ENCODE assay signal across 33 cellular contexts in genomic region chr4:189198624-189199023, GRCh38.
"Had no signal": no experiment of that assay in that cellular context is flagged by ENCODE, and none has a peak within 500 bp of the region (broad histone marks: within the 10 kb centered on the region; RNA-seq: fewer than 3 reads in every experiment).

No MANE protein-coding gene starts in this region.

- FAIRE-seq: astrocyte, bronchial epithelial cell, colon had no signal

- H3K4me1 ChIP-seq: breast epithelium had no signal

- H3K27ac ChIP-seq: adrenal gland, ascending aorta, body of pancreas, brain microvascular endothelial cell, breast epithelium, cardiac muscle cell had no signal

- H3K36me3 ChIP-seq: adrenal gland, ascending aorta, brain microvascular endothelial cell, breast epithelium, cardiac muscle cell had no signal

- H3K27me3 ChIP-seq: adrenal gland, ascending aorta, body of pancreas, brain microvascular endothelial cell, breast epithelium, cardiac muscle cell had no signal

- H3K4me3 ChIP-seq: adrenal gland, ascending aorta, body of pancreas, breast epithelium, cardiac muscle cell had no signal

- DNase-seq: activated effector memory CD4-positive, alpha-beta T cell treated with anti-CD3 and anti-CD28 coated beads, Interleukin-2, amount 50 U/mL, for 16 hours; activated effector memory CD4-positive, alpha-beta T cell treated with Interleukin-2 at 50 U/mL for 16 hours; activated gamma-delta T cell; activated gamma-delta T cell treated with Interleukin-2 at 50 U/mL for 16 hours; activated naive CD4-positive, alpha-beta T cell; activated naive CD4-positive, alpha-beta T cell treated with anti-CD3 and anti-CD28 coated beads for 36 hours; activated naive CD4-positive, alpha-beta T cell treated with anti-CD3 and anti-CD28 coated beads, Interleukin-2, amount 10 ng/mL, durations not matched to agents 7 days and 5 days; activated naive CD4-positive, alpha-beta T cell treated with anti-CD3 and anti-CD28 coated beads, Interleukin-2, amount 50 U/mL, for 16 hours; activated naive CD4-positive, alpha-beta T cell treated with Interleukin-2 at 50 U/mL for 16 hours; activated naive CD8-positive, alpha-beta T cell treated with anti-CD3 and anti-CD28 coated beads for 36 hours; activated naive CD8-positive, alpha-beta T cell treated with anti-CD3 and anti-CD28 coated beads, Interleukin-2, amount 10 ng/mL, durations not matched to agents 7 days and 5 days; activated naive CD8-positive, alpha-beta T cell treated with anti-CD3 and anti-CD28 coated beads, Interleukin-2, amount 50 U/mL, for 24 hours; activated T-cell treated with anti-CD3 and anti-CD28 coated beads, Interleukin-2, amount 50 U/mL, for 4 hours; activated T-cell treated with anti-CD3 and anti-CD28 coated beads, Interleukin-2, amount 50 U/mL, for 48 hours; activated T-cell treated with anti-CD3 and anti-CD28 coated beads, Interleukin-2, amount 50 U/mL, for 72 hours; adrenal gland; amniotic stem cell; amygdala; anterior cingulate cortex; aorta; body of pancreas; brain microvascular endothelial cell; caudate nucleus; central memory CD4-positive, alpha-beta T cell; cerebellar nuclear complex had no signal

- ATAC-seq: activated naive CD4-positive, alpha-beta T cell treated with anti-CD3 and anti-CD28 coated beads, Interleukin-2, amount 50 U/mL, for 72 hours; activated naive CD8-positive, alpha-beta T cell treated with anti-CD3 and anti-CD28 coated beads, Interleukin-2, amount 50 U/mL, for 24 hours; activated T-cell treated with anti-CD3 and anti-CD28 coated beads, Interleukin-2, amount 50 U/mL, for 4 hours; activated T-cell treated with anti-CD3 and anti-CD28 coated beads, Interleukin-2, amount 50 U/mL, for 72 hours; activated T-helper 17 cell treated with anti-CD3 and anti-CD28 coated beads, Interleukin-2, amount 50 U/mL, for 72 hours; body of pancreas had no signal

- H3K9me3 ChIP-seq: adrenal gland, ascending aorta, body of pancreas, breast epithelium had no signal
